In the genomic region with DNA sequence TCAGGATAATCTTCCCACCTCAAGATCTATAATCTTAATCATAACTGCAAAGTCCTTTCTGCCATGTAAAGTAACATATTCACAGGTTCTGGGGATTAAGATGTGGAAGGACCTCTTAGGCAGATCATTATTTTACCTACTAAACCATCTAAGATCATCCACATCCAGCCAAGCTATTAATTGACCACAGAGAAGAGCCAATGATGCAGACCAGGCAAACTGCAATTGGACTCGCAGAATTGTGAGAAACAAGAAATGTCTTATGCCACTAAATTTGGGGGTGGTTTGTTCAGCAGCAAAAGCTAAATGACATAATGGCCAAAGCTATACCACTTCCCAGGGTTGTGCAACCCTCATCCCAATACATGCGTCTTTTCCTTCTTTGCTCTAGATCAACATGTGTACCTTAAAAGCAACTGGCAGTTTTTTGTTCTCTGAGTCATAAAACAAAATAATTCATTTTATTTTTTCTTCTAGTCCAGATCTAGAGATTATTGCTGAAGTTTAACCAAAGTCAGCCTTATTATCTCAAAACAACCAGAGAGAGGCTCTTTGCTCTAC, we compare ENCODE assay signal across 27 cellular contexts.
"Had no signal": no experiment of that assay in that cellular context is flagged by ENCODE, and none has a peak within 500 bp of the region (broad histone marks: within the 10 kb centered on the region; RNA-seq: fewer than 3 reads in every experiment).

No MANE protein-coding gene starts in this region.

- H3K4me3 ChIP-seq: ascending aorta, breast epithelium, cardiac muscle cell, colonic mucosa had no signal

- H3K27me3 ChIP-seq: ascending aorta, breast epithelium, cardiac muscle cell, colonic mucosa had no signal

- H3K4me1 ChIP-seq: ascending aorta, breast epithelium, colonic mucosa had no signal

- DNase-seq: activated B cell treated with CpG ODN at 0.5 μM for 24 hours; activated CD4-positive, alpha-beta memory T cell treated with anti-CD3 and anti-CD28 coated beads for 36 hours; activated CD4-positive, alpha-beta T cell treated with anti-CD3 and anti-CD28 coated beads for 48 hours; activated CD8-positive, alpha-beta memory T cell treated with anti-CD3 and anti-CD28 coated beads, Interleukin-2, amount 10 ng/mL, durations not matched to agents 7 days and 5 days; activated CD8-positive, alpha-beta memory T cell treated with anti-CD3 and anti-CD28 coated beads, Interleukin-2, amount 50 U/mL, for 4 hours; activated CD8-positive, alpha-beta T cell treated with anti-CD3 and anti-CD28 coated beads, Interleukin-2, amount 10 ng/mL, durations not matched to agents 7 days and 5 days; activated effector memory CD4-positive, alpha-beta T cell treated with anti-CD3 and anti-CD28 coated beads, Interleukin-2, amount 50 U/mL, for 16 hours; activated naive CD4-positive, alpha-beta T cell treated with anti-CD3 and anti-CD28 coated beads for 36 hours; activated naive CD8-positive, alpha-beta T cell treated with anti-CD3 and anti-CD28 coated beads for 36 hours; activated naive CD8-positive, alpha-beta T cell treated with anti-CD3 and anti-CD28 coated beads, Interleukin-2, amount 50 U/mL, for 24 hours; activated T-cell treated with anti-CD3 and anti-CD28 coated beads, Interleukin-2, amount 50 U/mL, for 1 hour; activated T-cell treated with anti-CD3 and anti-CD28 coated beads, Interleukin-2, amount 50 U/mL, for 48 hours; central memory CD4-positive, alpha-beta T cell; cerebellar nuclear complex; colonic mucosa; effector CD8-positive, alpha-beta T cell; foreskin fibroblast; head of caudate nucleus; T1000; WERI-Rb-1 had no signal

- H3K36me3 ChIP-seq: breast epithelium, cardiac muscle cell, colonic mucosa had no signal

- H3K27ac ChIP-seq: ascending aorta, breast epithelium, cardiac muscle cell, colonic mucosa, WERI-Rb-1 had no signal

- ATAC-seq: activated CD4-positive, CD25-positive, alpha-beta regulatory T cell treated with anti-CD3 and anti-CD28 coated beads, Interleukin-2, amount 50 U/mL, for 24 hours; activated CD8-positive, alpha-beta memory T cell treated with anti-CD3 and anti-CD28 coated beads, Interleukin-2, amount 10 ng/mL, durations not matched to agents 7 days and 5 days; activated CD8-positive, alpha-beta T cell treated with anti-CD3 and anti-CD28 coated beads, Interleukin-2, amount 10 ng/mL, durations not matched to agents 7 days and 5 days; activated naive CD8-positive, alpha-beta T cell treated with anti-CD3 and anti-CD28 coated beads, Interleukin-2, amount 50 U/mL, for 24 hours; esophagus mucosa had no signal

- FAIRE-seq: endometrium, frontal cortex had no signal

- H3K9me3 ChIP-seq: ascending aorta, breast epithelium, colonic mucosa had no signal
